In the genomic region with DNA sequence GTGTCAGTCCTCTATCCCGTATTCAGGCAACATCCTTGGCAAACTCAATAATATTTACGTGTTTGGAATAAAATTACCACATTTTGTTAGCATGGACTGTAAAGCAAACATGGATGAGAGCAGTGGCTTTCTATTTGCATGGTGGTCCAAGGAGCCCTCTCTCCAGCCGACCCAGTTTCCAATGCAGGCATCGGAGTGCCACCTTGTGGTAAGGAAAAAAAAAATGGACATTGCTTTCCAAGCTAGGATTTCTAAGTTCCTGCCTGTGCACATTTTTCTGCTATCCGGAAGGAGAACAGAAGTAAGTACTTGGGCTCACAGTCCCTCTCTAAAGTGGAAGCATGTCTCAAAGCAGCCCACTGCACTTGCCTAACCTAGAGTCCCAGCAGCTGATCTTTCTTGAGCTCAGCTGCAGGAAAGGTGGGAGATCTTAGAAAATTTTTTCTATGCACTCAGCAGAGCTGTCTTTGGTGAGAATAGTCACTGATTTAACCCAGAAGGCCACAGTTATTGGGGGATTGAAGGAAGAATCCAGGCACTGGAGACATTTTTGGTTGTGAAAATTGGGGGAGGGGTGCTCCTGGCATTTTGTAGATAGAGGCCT, we compare ENCODE assay signal across 9 cellular contexts. TPM values are rescaled to one million over a fixed set of nuclear protein-coding genes. Genes with fewer than 3 reads are reported as not detected.
DNase-seq lines count a peak whose midpoint lies in the region; ATAC-seq and TF ChIP-seq lines count a peak whose summit lies in the region.
"Had no signal": no experiment of that assay in that cellular context is flagged by ENCODE, and none has a peak within 500 bp of the region (broad histone marks: within the 10 kb centered on the region; RNA-seq: fewer than 3 reads in every experiment).

No MANE protein-coding gene starts in this region.

- no peak overlapping the region for H3K4me2 ChIP-seq in PC-9

- no peak for TF ChIP-seq POLR2A in GM18505 (IDR thresholded peaks at IDR 0.05; ENCODE audit: borderline replicate concordance, extremely low read depth, insufficient read depth, insufficient read length)

- no peaks in the 10 kb centered on the region for H3F3A ChIP-seq in PC-9 (ENCODE audit: insufficient read depth, low read depth)

- no peak for ATAC-seq in stimulated activated naive CD8-positive, alpha-beta T cell treated with anti-CD3 and anti-CD28 coated beads, Interleukin-15, Interleukin-2, amounts not matched to agents 100 U/mL and 50 U/mL, for 24 hours
- ATAC-seq in GM18873 (IDR thresholded peaks at IDR 0.05; ENCODE audit: low FRiP score, unreplicated experiment) (no peak), GM18505 (IDR thresholded peaks at IDR 0.05; ENCODE audit: unreplicated experiment) (no peak), right cardiac atrium (no peak)
- ATAC-seq: gastroesophageal sphincter had no signal

- no peak for DNase-seq in AG04449 (ENCODE audit: low read depth, low spot score)
- peak; percentile 21 for DNase-seq in H4 (ENCODE audit: low spot score)
- peak in 1 of 2 experiments; percentile 10 for DNase-seq in PC-9
- DNase-seq in hippocampal formation (lab: John Stamatoyannopoulos, UW), result peak; percentile 0 to 6
- DNase-seq in stimulated activated naive CD8-positive, alpha-beta T cell treated with anti-CD3 and anti-CD28 coated beads, Interleukin-15, Interleukin-2, amounts not matched to agents 100 U/mL and 50 U/mL, for 24 hours, result no peak
- DNase-seq in right cardiac atrium, result no peak

- no peaks in the 10 kb centered on the region for H3K9me2 ChIP-seq in PC-9 (ENCODE audit: insufficient read depth)

- 11% methylated on average over 5 of the region's 5 CpGs for WGBS in right cardiac atrium

- no TSS peak for BruUV-seq in PC-9 (replicated peaks; lab: Mats Ljungman, UMichigan)

- POLR2A ChIA-PET in AG04449 (lab: Yijun Ruan, JAX), result no interaction called here
- POLR2A ChIA-PET in PC-9 (lab: Charles Lee; ENCODE audit: unreplicated experiment), result interaction anchor here (0.6 to 0.7 kb wide), 2 partner anchors 84 to 1260 kb away, joined by 3 to 6 read pairs; no protein-coding TSS in a partner anchor

- H3K36me3 ChIP-seq in PC-9 (ENCODE audit: low read depth), result no peaks in the 10 kb centered on the region
- H3K36me3 ChIP-seq: gastroesophageal sphincter had no signal

- intact Hi-C loops in PC-9 (cut with micrococcal nuclease; ENCODE audit: unreplicated experiment), result no loop called here
- intact Hi-C loops in right cardiac atrium (cut with DNase I), result no loop called here

- H2AFZ ChIP-seq in PC-9, result no peak overlapping the region

- no peaks in the 10 kb centered on the region for H4K20me1 ChIP-seq in PC-9 (ENCODE audit: insufficient read depth)

- H3K9me3 ChIP-seq in PC-9 (ENCODE audit: insufficient read depth, low read depth) (no peaks in the 10 kb centered on the region), right cardiac atrium (ENCODE audit: control insufficient read depth, low read length) (no peaks in the 10 kb centered on the region)
- H3K9me3 ChIP-seq: gastroesophageal sphincter had no signal

- CTCF ChIA-PET in AG04449 (lab: Yijun Ruan, JAX) (interaction anchor here (1.3 to 2.0 kb wide), 4 partner anchors 9 to 12 kb away, joined by 3 to 18 read pairs (median 4); no protein-coding TSS in a partner anchor), PC-9 (lab: Charles Lee) (interaction anchor here (0.7 to 1.2 kb wide), 4 partner anchors 763 to 1779 kb away, joined by 3 to 4 read pairs (median 3); no protein-coding TSS in a partner anchor)

- H3K4me1 ChIP-seq in PC-9 (replicated peaks; ENCODE audit: insufficient read depth) (no peaks in the 10 kb centered on the region), right cardiac atrium (ENCODE audit: control insufficient read depth, insufficient read depth, low read length) (no peaks in the 10 kb centered on the region)
- H3K4me1 ChIP-seq: gastroesophageal sphincter had no signal

- H3K27ac ChIP-seq in PC-9 (no peak overlapping the region), right cardiac atrium (ENCODE audit: low read length) (no peak overlapping the region)
- H3K27ac ChIP-seq: gastroesophageal sphincter had no signal

- no peak overlapping the region for H3K4me3 ChIP-seq in AG04449 (ENCODE audit: low read depth, low read length)
- H3K4me3 ChIP-seq in PC-9, result no peak overlapping the region
- H3K4me3 ChIP-seq in right cardiac atrium (ENCODE audit: low read length), result no peak overlapping the region
- H3K4me3 ChIP-seq: gastroesophageal sphincter had no signal

- no peaks in the 10 kb centered on the region for H3K79me2 ChIP-seq in PC-9 (ENCODE audit: low read depth)

- peaks cover 59% of the 10 kb centered on the region for H3K27me3 ChIP-seq in PC-9 (ENCODE audit: insufficient read depth, low read depth)
- H3K27me3 ChIP-seq in right cardiac atrium (ENCODE audit: control insufficient read depth, insufficient read depth), result no peaks in the 10 kb centered on the region
- H3K27me3 ChIP-seq: gastroesophageal sphincter had no signal

- TF ChIP-seq CTCF in AG04449 (IDR thresholded peaks at IDR 0.05; ENCODE audit: insufficient read depth, low read length, missing control alignments) (peak; percentile 4), PC-9 (conservative IDR thresholded peaks at IDR 0.05) (peak; percentile 60)

RNA-seq across cellular contexts. Expression of gene ERCC4, which starts 46.0 kb away (rescaled TPM):
- total RNA-seq in H4 (2014; rRNA removed; shearing (Covaris generic)), result 4.3 and 5.8 TPM in 2 replicates
- total RNA-seq in PC-9 (2021), result 13.5 and 17.4 TPM in 2 replicates
- total RNA-seq in right cardiac atrium, result 10 to 100 TPM in 2 of 4 donors, 1 to 10 TPM in 2; 9.2 to 14.4 (median 10.6) TPM
- 2.3 TPM for polyA plus RNA-seq in right cardiac atrium

Comparison
In these comparisons a context has a peak if more than half of its experiments do, and no peak if none do; other contexts are left out.
1. DNase-seq: peak in H4 (single experiment) and hippocampal formation (2 of 2); none in AG04449 (single experiment), stimulated activated naive CD8-positive, alpha-beta T cell treated with anti-CD3 and anti-CD28 coated beads, Interleukin-15, Interleukin-2, amounts not matched to agents 100 U/mL and 50 U/mL, for 24 hours (single experiment) and right cardiac atrium (0 of 3).